ENCODE assay signal across 8 cellular contexts in the genomic region with DNA sequence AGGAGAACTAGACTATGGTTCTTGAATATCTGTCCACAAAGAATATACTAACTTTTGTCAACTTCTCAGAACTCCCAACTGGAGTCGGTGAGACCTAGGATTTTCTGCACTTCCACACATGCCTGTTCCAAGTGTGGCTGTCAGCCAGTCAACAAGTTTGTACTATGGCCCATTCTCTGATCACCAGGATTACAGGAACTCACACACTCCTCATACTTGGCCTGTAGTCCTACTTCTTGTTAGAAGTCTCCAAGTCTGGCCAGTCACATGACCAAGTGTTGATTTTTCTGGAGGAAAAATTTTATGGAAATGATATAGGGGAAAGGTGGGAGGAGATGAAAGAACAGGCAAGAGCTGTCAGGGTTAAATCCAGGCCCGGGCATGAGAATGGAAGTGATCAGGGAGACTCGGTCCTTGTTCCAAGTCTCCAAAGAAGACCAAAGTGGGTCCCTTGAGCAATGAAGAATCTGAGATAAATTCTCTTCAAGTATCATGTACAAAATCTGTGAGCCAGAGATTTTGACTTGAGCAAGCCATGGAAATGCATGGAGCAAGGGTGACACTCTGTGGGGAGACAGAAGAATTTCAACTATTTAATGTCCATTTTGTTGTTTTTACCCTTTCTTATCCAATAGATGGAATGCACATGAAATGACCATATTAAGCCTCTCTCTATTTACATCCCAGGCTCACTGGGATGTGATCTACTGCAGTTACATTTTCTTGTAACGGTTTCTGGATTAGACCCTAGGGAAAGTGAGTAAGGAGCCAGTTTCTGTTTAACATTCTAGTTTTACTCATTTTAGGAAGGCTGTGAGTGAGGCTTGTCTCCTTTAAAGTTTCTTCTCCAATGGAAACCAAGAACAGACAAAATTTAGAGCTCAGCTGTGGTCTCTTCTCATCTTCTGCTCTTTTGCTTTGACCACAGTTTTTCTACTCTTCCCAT.
DNase-seq lines count a peak whose midpoint lies in the region; ATAC-seq and TF ChIP-seq lines count a peak whose summit lies in the region.

No MANE protein-coding gene starts in this region.

- no peak overlapping the region for H3K4me2 ChIP-seq in neural cell (ENCODE audit: low read length)

- TF ChIP-seq RAD21 in neural cell (conservative IDR thresholded peaks at IDR 0.05), result peak; percentile 96

- no peaks in the 10 kb centered on the region for H3K9me3 ChIP-seq in neural cell (ENCODE audit: low read length)

- H3K27ac ChIP-seq in neural cell (ENCODE audit: low read length), result no peak overlapping the region

- no peaks in the 10 kb centered on the region for H3K9me2 ChIP-seq in neural cell (ENCODE audit: insufficient read depth, low read length)

- H3K4me3 ChIP-seq in epithelial cell of proximal tubule (ENCODE audit: low read depth, low read length) (no peak overlapping the region), neural cell (ENCODE audit: low read length) (no peak overlapping the region)

- H3K27me3 ChIP-seq in neural cell (ENCODE audit: insufficient read depth, low read depth, low read length), result no peaks in the 10 kb centered on the region

- peak; percentile 72 for ATAC-seq in Right ventricle myocardium inferior

- no peak overlapping the region for H3K9ac ChIP-seq in neural cell (ENCODE audit: low read length)

- no peaks in the 10 kb centered on the region for H4K20me1 ChIP-seq in neural cell (ENCODE audit: insufficient read depth)

- no peaks in the 10 kb centered on the region for H3K79me2 ChIP-seq in neural cell (replicated peaks; ENCODE audit: insufficient read depth, low read length)

- H3F3A ChIP-seq in neural cell (ENCODE audit: insufficient read depth, low read length, poor library complexity, severe bottlenecking), result no peaks in the 10 kb centered on the region

- TF ChIP-seq CTCF in epithelial cell of proximal tubule (conservative IDR thresholded peaks at IDR 0.05; ENCODE audit: low read depth, low read length) (peak; percentile 73), neural cell (IDR thresholded peaks at IDR 0.05; ENCODE audit: poor library complexity, severe bottlenecking) (peak; percentile 92)

- no peak overlapping the region for H2AFZ ChIP-seq in neural cell (ENCODE audit: low read depth, low read length)

- DNase-seq in Right ventricle myocardium inferior (ENCODE audit: missing footprints) (no peak), cardiac septum (ENCODE audit: low spot score) (no peak), NCI-H82 (lab: John Stamatoyannopoulos, UW) (peak; percentile 78), epithelial cell of proximal tubule (ENCODE audit: low read depth) (peak; percentile 10), amniotic stem cell (lab: John Stamatoyannopoulos, UW) (no peak)
- no peak for DNase-seq in effector CD4-positive, alpha-beta T cell
- DNase-seq in activated effector memory CD4-positive, alpha-beta T cell treated with anti-CD3 and anti-CD28 coated beads, Interleukin-2, amount 50 U/mL, for 16 hours, result no peak

- no peak for TF ChIP-seq EP300 in neural cell (conservative IDR thresholded peaks at IDR 0.05; ENCODE audit: poor library complexity, severe bottlenecking)

- intact Hi-C loops in Right ventricle myocardium inferior (cut with DNase I) (loop anchor here (1.0 to 10.0 kb wide), 4 partner anchors 186 to 1809 kb away; no protein-coding TSS in a partner anchor), cardiac septum (cut with DNase I) (loop anchor here (2.0 to 10.0 kb wide), 3 partner anchors 189 to 466 kb away; no protein-coding TSS in a partner anchor)

- no peaks in the 10 kb centered on the region for H3K36me3 ChIP-seq in neural cell (ENCODE audit: insufficient read depth, low read length)

TF ChIP-seq in neural cell, 6 proteins besides CTCF, POLR2A, EP300 and RAD21:
- TF ChIP-seq POLR2AphosphoS5 (IDR thresholded peaks at IDR 0.05) (no peak), SMC3 (conservative IDR thresholded peaks at IDR 0.05; ENCODE audit: poor library complexity) (peak; percentile 98)

Comparison
In these comparisons a context has a peak if more than half of its experiments do, and no peak if none do; other contexts are left out.
1. DNase-seq: peak in NCI-H82 (single experiment) and epithelial cell of proximal tubule (single experiment); none in Right ventricle myocardium inferior (single experiment), cardiac septum (single experiment), effector CD4-positive, alpha-beta T cell (single experiment), amniotic stem cell (single experiment) and activated effector memory CD4-positive, alpha-beta T cell treated with anti-CD3 and anti-CD28 coated beads, Interleukin-2, amount 50 U/mL, for 16 hours (single experiment).